ENCODE assay signal across 14 cellular contexts in the genomic region with DNA sequence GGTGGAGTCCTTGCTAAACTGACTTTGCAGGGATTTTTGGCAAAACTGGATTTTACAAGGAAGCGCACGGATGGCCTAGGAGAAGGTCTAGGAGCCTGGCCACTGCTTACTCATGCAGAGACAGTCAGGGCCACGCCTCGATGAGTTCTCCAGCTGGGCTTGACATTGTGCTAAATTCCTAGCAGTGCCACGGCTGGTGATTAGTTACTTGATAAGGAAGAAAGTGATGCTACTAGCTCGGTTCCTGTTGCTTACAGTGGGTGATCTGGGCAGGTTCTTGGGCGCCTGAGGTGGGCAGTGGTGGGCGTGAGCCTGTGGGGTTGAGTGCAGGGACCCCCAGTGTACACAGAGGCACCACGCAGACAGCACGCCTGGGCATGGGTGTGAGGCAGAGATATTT.
"Had no signal": no experiment of that assay in that cellular context is flagged by ENCODE, and none has a peak within 500 bp of the region (broad histone marks: within the 10 kb centered on the region; RNA-seq: fewer than 3 reads in every experiment).

No MANE protein-coding gene starts in this region.

- H3K36me3 ChIP-seq: neutrophil, thyroid gland, vagina had no signal

- DNase-seq: activated B cell treated with CpG ODN at 0.5 μM for 24 hours; activated CD4-positive, alpha-beta T cell treated with anti-CD3 and anti-CD28 coated beads, Interleukin-2, amount 10 ng/mL, durations not matched to agents 24 days and 14 days; activated CD8-positive, alpha-beta memory T cell treated with anti-CD3 and anti-CD28 coated beads, Interleukin-2, amount 50 U/mL, for 48 hours; activated naive CD8-positive, alpha-beta T cell treated with anti-CD3 and anti-CD28 coated beads for 36 hours; amygdala; dermis blood vessel endothelial cell; T-helper 2 cell; thyroid gland had no signal

- H3K4me3 ChIP-seq: thyroid gland, vagina had no signal

- H3K4me1 ChIP-seq: thyroid gland, vagina had no signal

- ATAC-seq: left lobe of liver; stimulated activated effector memory CD8-positive, alpha-beta T cell treated with anti-CD3 and anti-CD28 coated beads, Interleukin-12 subunit alpha, Interleukin-12 subunit beta, amount 100 ng/mL, for 72 hours had no signal

- FAIRE-seq: endometrium, TTC549 had no signal

- H3K9me3 ChIP-seq: neutrophil, thyroid gland, vagina had no signal

- H3K27me3 ChIP-seq: vagina had no signal

- H3K27ac ChIP-seq: neutrophil, thyroid gland, vagina had no signal
